2 cellular contexts compared by ENCODE assay signal in the genomic region with DNA sequence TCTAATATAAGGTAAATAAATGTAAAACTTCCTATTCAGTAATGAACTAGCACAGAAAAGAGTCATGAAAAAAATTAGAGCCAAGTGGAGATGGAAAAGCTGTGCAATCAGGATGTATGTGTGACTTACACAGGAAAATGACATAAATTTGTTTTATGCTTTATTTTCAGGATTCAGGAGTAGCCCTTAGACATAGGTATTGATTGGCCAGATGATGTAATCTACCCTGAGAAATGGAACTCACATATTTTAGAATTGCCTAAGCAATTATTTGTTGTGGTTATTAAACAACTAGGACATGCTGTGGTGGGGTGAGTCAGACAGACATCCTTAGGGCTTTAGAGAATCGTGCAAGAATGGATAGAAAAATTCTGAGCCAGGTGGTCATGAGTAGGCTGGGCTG.
TF ChIP-seq lines count a peak whose summit lies in the region.

No MANE protein-coding gene starts in this region.

TF ChIP-seq in A549, 52 proteins besides CTCF, POLR2A, EP300 and RAD21:
- TF ChIP-seq ESRRA (IDR thresholded peaks at IDR 0.05; ENCODE audit: borderline replicate concordance, low read length) (no peak), JUN (IDR thresholded peaks at IDR 0.05) (peak; percentile 82 to 91; a peak in 4 of 5 replicates), FOXS1 (CRISPR knock-in tag; IDR thresholded peaks at IDR 0.05) (no peak), CHD2 (IDR thresholded peaks at IDR 0.05; ENCODE audit: low read length, partially characterized antibody) (no peak), JUNB (IDR thresholded peaks at IDR 0.05) (peak; percentile 89), KDM5A (IDR thresholded peaks at IDR 0.05) (no peak), FOSL2 (IDR thresholded peaks at IDR 0.05) (peak; percentile 84), FOSL2 (CRISPR knock-in tag; IDR thresholded peaks at IDR 0.05) (peak; percentile 95), ZC3H11A (IDR thresholded peaks at IDR 0.05) (no peak), EHMT2 (IDR thresholded peaks at IDR 0.05; ENCODE audit: low read depth) (no peak), TP53 (CRISPR knock-in tag; IDR thresholded peaks at IDR 0.05) (no peak), CBX8 (IDR thresholded peaks at IDR 0.05) (no peak), HOXB5 (CRISPR knock-in tag; IDR thresholded peaks at IDR 0.05) (no peak), EHF (CRISPR knock-in tag; IDR thresholded peaks at IDR 0.05) (no peak), RNF2 (IDR thresholded peaks at IDR 0.05; ENCODE audit: borderline replicate concordance, low read depth) (no peak), SMC3 (IDR thresholded peaks at IDR 0.05) (peak; percentile 40; the same call in 2 of the 3 replicates), SREBF2 (IDR thresholded peaks at IDR 0.05) (no peak), CEBPB (IDR thresholded peaks at IDR 0.05) (peak; percentile 94 to 98), HEYL (CRISPR knock-in tag; IDR thresholded peaks at IDR 0.05) (no peak), GATA3 (IDR thresholded peaks at IDR 0.05; ENCODE audit: borderline replicate concordance) (peak; percentile 98), BHLHE40 (IDR thresholded peaks at IDR 0.05; ENCODE audit: low read depth, low read length) (no peak)
- TF ChIP-seq, protein P1, sequence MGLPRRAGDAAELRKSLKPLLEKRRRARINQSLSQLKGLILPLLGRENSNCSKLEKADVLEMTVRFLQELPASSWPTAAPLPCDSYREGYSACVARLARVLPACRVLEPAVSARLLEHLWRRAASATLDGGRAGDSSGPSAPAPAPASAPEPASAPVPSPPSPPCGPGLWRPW (IDR thresholded peaks at IDR 0.05), result peak; percentile 71
- TF ChIP-seq, protein P2, sequence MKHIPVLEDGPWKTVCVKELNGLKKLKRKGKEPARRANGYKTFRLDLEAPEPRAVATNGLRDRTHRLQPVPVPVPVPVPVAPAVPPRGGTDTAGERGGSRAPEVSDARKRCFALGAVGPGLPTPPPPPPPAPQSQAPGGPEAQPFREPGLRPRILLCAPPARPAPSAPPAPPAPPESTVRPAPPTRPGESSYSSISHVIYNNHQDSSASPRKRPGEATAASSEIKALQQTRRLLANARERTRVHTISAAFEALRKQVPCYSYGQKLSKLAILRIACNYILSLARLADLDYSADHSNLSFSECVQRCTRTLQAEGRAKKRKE (CRISPR knock-in tag; IDR thresholded peaks at IDR 0.05; ENCODE audit: low read depth), result no peak
- TF ChIP-seq, protein P3, sequence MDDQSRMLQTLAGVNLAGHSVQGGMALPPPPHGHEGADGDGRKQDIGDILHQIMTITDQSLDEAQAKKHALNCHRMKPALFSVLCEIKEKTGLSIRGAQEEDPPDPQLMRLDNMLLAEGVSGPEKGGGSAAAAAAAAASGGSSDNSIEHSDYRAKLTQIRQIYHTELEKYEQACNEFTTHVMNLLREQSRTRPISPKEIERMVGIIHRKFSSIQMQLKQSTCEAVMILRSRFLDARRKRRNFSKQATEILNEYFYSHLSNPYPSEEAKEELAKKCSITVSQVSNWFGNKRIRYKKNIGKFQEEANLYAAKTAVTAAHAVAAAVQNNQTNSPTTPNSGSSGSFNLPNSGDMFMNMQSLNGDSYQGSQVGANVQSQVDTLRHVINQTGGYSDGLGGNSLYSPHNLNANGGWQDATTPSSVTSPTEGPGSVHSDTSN (IDR thresholded peaks at IDR 0.05), result peak; percentile 65
- TF ChIP-seq, protein P4, sequence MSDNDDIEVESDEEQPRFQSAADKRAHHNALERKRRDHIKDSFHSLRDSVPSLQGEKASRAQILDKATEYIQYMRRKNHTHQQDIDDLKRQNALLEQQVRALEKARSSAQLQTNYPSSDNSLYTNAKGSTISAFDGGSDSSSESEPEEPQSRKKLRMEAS (IDR thresholded peaks at IDR 0.05), result peak; percentile 81
- TF ChIP-seq, protein P5, sequence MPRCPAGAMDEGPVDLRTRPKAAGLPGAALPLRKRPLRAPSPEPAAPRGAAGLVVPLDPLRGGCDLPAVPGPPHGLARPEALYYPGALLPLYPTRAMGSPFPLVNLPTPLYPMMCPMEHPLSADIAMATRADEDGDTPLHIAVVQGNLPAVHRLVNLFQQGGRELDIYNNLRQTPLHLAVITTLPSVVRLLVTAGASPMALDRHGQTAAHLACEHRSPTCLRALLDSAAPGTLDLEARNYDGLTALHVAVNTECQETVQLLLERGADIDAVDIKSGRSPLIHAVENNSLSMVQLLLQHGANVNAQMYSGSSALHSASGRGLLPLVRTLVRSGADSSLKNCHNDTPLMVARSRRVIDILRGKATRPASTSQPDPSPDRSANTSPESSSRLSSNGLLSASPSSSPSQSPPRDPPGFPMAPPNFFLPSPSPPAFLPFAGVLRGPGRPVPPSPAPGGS (IDR thresholded peaks at IDR 0.05), result peak; percentile 85

TF ChIP-seq in HEK293T, 16 proteins besides CTCF, POLR2A, EP300 and RAD21:
- TF ChIP-seq L3MBTL2 (conservative IDR thresholded peaks at IDR 0.05) (no peak), ELF4 (IDR thresholded peaks at IDR 0.05) (no peak)
- TF ChIP-seq, protein P6, sequence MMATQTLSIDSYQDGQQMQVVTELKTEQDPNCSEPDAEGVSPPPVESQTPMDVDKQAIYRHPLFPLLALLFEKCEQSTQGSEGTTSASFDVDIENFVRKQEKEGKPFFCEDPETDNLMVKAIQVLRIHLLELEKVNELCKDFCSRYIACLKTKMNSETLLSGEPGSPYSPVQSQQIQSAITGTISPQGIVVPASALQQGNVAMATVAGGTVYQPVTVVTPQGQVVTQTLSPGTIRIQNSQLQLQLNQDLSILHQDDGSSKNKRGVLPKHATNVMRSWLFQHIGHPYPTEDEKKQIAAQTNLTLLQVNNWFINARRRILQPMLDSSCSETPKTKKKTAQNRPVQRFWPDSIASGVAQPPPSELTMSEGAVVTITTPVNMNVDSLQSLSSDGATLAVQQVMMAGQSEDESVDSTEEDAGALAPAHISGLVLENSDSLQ (IDR thresholded peaks at IDR 0.05), result peak; percentile 65
